Comparison of ENCODE assay signal across 1 cellular context in genomic region chr19:4172861-4173473, GRCh38.
TF ChIP-seq lines count a peak whose summit lies in the region.

No MANE protein-coding gene starts in this region.

TF ChIP-seq in HEK293, 187 proteins besides CTCF, POLR2A, EP300 and RAD21 (continued from another document):
- TF ChIP-seq ZNF488 (tag by site-specific recombination; IDR thresholded peaks at IDR 0.05) (no peak), ZBTB7A (tag by site-specific recombination; IDR thresholded peaks at IDR 0.05; ENCODE audit: low read depth) (no peak), ZNF404 (tag by site-specific recombination; IDR thresholded peaks at IDR 0.05) (no peak), SP2 (tag by site-specific recombination; IDR thresholded peaks at IDR 0.05) (no peak), PRDM2 (tag by site-specific recombination; IDR thresholded peaks at IDR 0.05; ENCODE audit: borderline replicate concordance) (no peak), PATZ1 (tag by site-specific recombination; IDR thresholded peaks at IDR 0.05) (peak; percentile 81), ZNF791 (tag by site-specific recombination; IDR thresholded peaks at IDR 0.05) (no peak), ZNF626 (tag by site-specific recombination; IDR thresholded peaks at IDR 0.05) (no peak), ZNF639 (tag by site-specific recombination; IDR thresholded peaks at IDR 0.05) (no peak), ZNF416 (tag by site-specific recombination; IDR thresholded peaks at IDR 0.05) (no peak), ZNF223 (tag by site-specific recombination; IDR thresholded peaks at IDR 0.05) (no peak), AEBP2 (tag by site-specific recombination; IDR thresholded peaks at IDR 0.05; ENCODE audit: borderline replicate concordance) (no peak), ZNF677 (tag by site-specific recombination; IDR thresholded peaks at IDR 0.05) (no peak), ZNF830 (tag by site-specific recombination; IDR thresholded peaks at IDR 0.05; ENCODE audit: low read depth) (no peak), ZBTB21 (tag by site-specific recombination; IDR thresholded peaks at IDR 0.05) (no peak), BCL11B (tag by site-specific recombination; IDR thresholded peaks at IDR 0.05; ENCODE audit: low read depth) (no peak), REST (tag by site-specific recombination; IDR thresholded peaks at IDR 0.05) (peak; percentile 99), ZNF776 (tag by site-specific recombination; IDR thresholded peaks at IDR 0.05; ENCODE audit: borderline replicate concordance) (no peak), GLIS2 (tag by site-specific recombination; IDR thresholded peaks at IDR 0.05) (peak; percentile 75), ZNF266 (tag by site-specific recombination; IDR thresholded peaks at IDR 0.05; ENCODE audit: low read depth) (no peak), ZNF501 (tag by site-specific recombination; IDR thresholded peaks at IDR 0.05) (no peak), ZSCAN30 (tag by site-specific recombination; IDR thresholded peaks at IDR 0.05) (no peak), ZNF624 (tag by site-specific recombination; IDR thresholded peaks at IDR 0.05) (no peak), ZNF112 (tag by site-specific recombination; IDR thresholded peaks at IDR 0.05) (no peak), BCL11A (tag by site-specific recombination; IDR thresholded peaks at IDR 0.05; ENCODE audit: low read depth) (no peak)
